21 cellular contexts compared by ENCODE assay signal in genomic region chr9:121927636-121928035, GRCh38.
"Had no signal": no experiment of that assay in that cellular context is flagged by ENCODE, and none has a peak within 500 bp of the region (broad histone marks: within the 10 kb centered on the region; RNA-seq: fewer than 3 reads in every experiment).

No MANE protein-coding gene starts in this region.

- H3K4me2 ChIP-seq: neural progenitor cell, smooth muscle cell had no signal

- H3K27me3 ChIP-seq: dorsolateral prefrontal cortex, neural progenitor cell, right atrium auricular region, thyroid gland had no signal

- DNase-seq: effector CD4-positive, alpha-beta T cell; hypothalamus; immature natural killer cell; islet precursor cell; kidney glomerular epithelial cell; left ventricle myocardium superior; stimulated activated CD4-positive, alpha-beta T cell treated with anti-CD3 and anti-CD28 coated beads, Interleukin-12 subunit alpha, Interleukin-12 subunit beta, amount 100 ng/mL, for 4 hours; stimulated activated CD4-positive, alpha-beta T cell treated with anti-CD3 and anti-CD28 coated beads, Interleukin-1b, Interleukin-23, amount 100 ng/mL, for 48 hours; stimulated activated CD4-positive, alpha-beta T cell treated with anti-CD3 and anti-CD28 coated beads, Interleukin-4, amount 100 ng/mL, for 1 hour; stimulated activated CD8-positive, alpha-beta memory T cell treated with anti-CD3 and anti-CD28 coated beads, Interleukin-4, amount 100 ng/mL, for 48 hours; stimulated activated naive CD4-positive, alpha-beta T cell; stimulated activated naive CD8-positive, alpha-beta T cell treated with anti-CD3 and anti-CD28 coated beads, Interleukin-15, amount 100 ng/mL, for 72 hours; thyroid gland; trophoblast cell had no signal

- H3K4me1 ChIP-seq: parathyroid adenoma had no signal

- H3K27ac ChIP-seq: neural progenitor cell, parathyroid adenoma, right atrium auricular region had no signal

- ATAC-seq: left ventricle myocardium superior; natural killer cell treated with Interleukin-12 subunit alpha and Interleukin-12 subunit beta and Interleukin-15 and Interleukin-18, amount 100 ng/mL, for 72 hours; stimulated activated naive CD8-positive, alpha-beta T cell treated with anti-CD3 and anti-CD28 coated beads, Interleukin-15, amount 100 ng/mL, for 72 hours had no signal

- H3K79me2 ChIP-seq: parathyroid adenoma had no signal

- H3K9me3 ChIP-seq: right atrium auricular region, thyroid gland had no signal

- H3K4me3 ChIP-seq: dorsolateral prefrontal cortex, lung, neural progenitor cell, right atrium auricular region, smooth muscle cell, thyroid gland had no signal

- H3K9ac ChIP-seq: neural progenitor cell, parathyroid adenoma had no signal

- H3K36me3 ChIP-seq: neural progenitor cell, right atrium auricular region, thyroid gland had no signal

- H2AFZ ChIP-seq: neural progenitor cell, parathyroid adenoma had no signal
